5 cellular contexts compared by ENCODE assay signal in genomic region chr22:30234325-30234724, GRCh38. TPM values are rescaled to one million over a fixed set of nuclear protein-coding genes. Genes with fewer than 3 reads are reported as not detected.
"Had no signal": no experiment of that assay in that cellular context is flagged by ENCODE, and none has a peak within 500 bp of the region (broad histone marks: within the 10 kb centered on the region; RNA-seq: fewer than 3 reads in every experiment).

No MANE protein-coding gene starts in this region.

RNA-seq across cellular contexts. Expression of gene OSM, which starts 32.3 kb away (rescaled TPM):
- total RNA-seq: cardiac muscle cell, LHCN-M2, M059J, RPMI7951 had no signal
- polyA plus RNA-seq: cardiac muscle cell, SK-N-SH had no signal
